ENCODE assay signal across 9 cellular contexts in the genomic region with DNA sequence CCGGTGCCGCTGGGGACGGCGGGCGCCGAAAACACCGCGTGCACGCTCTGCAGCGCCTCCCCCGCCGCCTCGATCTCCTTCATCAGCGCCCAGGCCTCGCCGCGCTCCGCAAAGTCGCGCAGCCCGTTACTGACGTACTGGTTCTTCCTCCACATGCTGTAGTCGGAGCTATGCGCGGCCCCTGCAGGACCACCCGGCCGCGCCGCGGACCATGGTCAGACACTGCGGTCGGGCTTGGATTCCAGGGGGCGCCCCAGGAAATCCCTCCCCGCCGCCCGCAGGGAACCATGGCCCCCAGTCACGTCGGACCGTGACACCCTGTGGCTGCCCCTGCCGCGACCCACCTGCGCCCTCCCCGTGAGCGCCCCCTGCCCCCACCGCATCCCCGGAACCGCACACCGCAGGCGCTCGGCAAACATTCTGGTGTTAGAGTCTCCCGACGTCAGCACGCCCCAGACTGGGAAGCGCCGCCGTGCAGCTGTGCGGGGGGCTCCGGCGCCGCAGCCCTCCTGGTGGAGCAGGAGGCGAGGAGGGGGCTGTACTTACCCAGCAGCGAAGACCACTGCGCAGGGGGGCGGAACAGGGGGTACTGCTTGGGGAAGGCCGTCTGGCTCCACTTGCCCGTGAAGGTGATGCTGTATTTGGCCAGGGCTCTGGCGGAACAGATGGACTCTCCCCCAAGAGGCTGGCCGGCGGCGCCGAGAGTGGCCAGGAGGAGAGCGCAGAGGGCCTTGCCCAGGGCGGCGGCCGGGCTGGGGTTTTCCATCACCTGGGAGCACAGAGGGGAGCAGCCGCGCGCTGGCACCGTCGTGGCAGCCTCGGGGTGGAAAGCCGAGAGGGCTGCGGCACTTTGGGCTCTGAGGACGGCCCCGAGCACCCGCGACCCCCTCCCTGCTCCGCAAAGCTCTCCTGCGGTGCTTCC.
A peak's percentile ranks its signal among the peaks of the same experiment; 100 is the strongest.
DNase-seq lines count a peak whose midpoint lies in the region; ATAC-seq lines count a peak whose summit lies in the region.
"Had no signal": no experiment of that assay in that cellular context is flagged by ENCODE, and none has a peak within 500 bp of the region (broad histone marks: within the 10 kb centered on the region; RNA-seq: fewer than 3 reads in every experiment).

No MANE protein-coding gene starts in this region.

- peaks cover 24% of the 10 kb centered on the region for H3K4me1 ChIP-seq in NT2/D1 (ENCODE audit: insufficient read depth, insufficient read length)

- no peaks in the 10 kb centered on the region for H3K9me3 ChIP-seq in NT2/D1 (ENCODE audit: insufficient read depth, low read length)

- peaks cover 30% of the 10 kb centered on the region for H3K36me3 ChIP-seq in NT2/D1 (ENCODE audit: insufficient read depth, insufficient read length, low read length)

- H3K9ac ChIP-seq in NT2/D1 (ENCODE audit: insufficient read length, low read depth) = peak overlapping the region; percentile 79
- H3K9ac ChIP-seq: KMS-11 had no signal

- peak overlapping the region; percentile 65 for H3K4me3 ChIP-seq in NT2/D1 (ENCODE audit: insufficient read length, low read depth)
- peak overlapping the region; percentile 17 for H3K4me3 ChIP-seq in iPS-11a (ENCODE audit: low read depth, low read length)

- ATAC-seq in GM19328 (IDR thresholded peaks at IDR 0.05; ENCODE audit: unreplicated experiment) = no peak
- no peak for ATAC-seq in HG03159 (IDR thresholded peaks at IDR 0.05; ENCODE audit: unreplicated experiment)

- peaks cover 43% of the 10 kb centered on the region for H3K27me3 ChIP-seq in NT2/D1 (ENCODE audit: insufficient read depth, insufficient read length)

- DNase-seq in NT2/D1 (ENCODE audit: low read depth, low spot score) (peak; percentile 16), NCI-H1694 (lab: John Stamatoyannopoulos, UW) (no peak), AG08395 (ENCODE audit: low spot score) (no peak)
- DNase-seq in activated naive CD4-positive, alpha-beta T cell treated with Interleukin-2 at 50 U/mL for 16 hours = peak; percentile 63
- DNase-seq in stimulated activated CD4-positive, alpha-beta T cell treated with anti-CD3 and anti-CD28 coated beads, Interleukin-15, amount 100 ng/mL, for 24 hours = peak; percentile 69

Comparison
In these comparisons a context has a peak if more than half of its experiments do, and no peak if none do; other contexts are left out.
1. DNase-seq: peak in NT2/D1 (single experiment), activated naive CD4-positive, alpha-beta T cell treated with Interleukin-2 at 50 U/mL for 16 hours (single experiment) and stimulated activated CD4-positive, alpha-beta T cell treated with anti-CD3 and anti-CD28 coated beads, Interleukin-15, amount 100 ng/mL, for 24 hours (single experiment); none in NCI-H1694 (single experiment) and AG08395 (single experiment).